ENCODE assay signal across 8 cellular contexts in the genomic region with DNA sequence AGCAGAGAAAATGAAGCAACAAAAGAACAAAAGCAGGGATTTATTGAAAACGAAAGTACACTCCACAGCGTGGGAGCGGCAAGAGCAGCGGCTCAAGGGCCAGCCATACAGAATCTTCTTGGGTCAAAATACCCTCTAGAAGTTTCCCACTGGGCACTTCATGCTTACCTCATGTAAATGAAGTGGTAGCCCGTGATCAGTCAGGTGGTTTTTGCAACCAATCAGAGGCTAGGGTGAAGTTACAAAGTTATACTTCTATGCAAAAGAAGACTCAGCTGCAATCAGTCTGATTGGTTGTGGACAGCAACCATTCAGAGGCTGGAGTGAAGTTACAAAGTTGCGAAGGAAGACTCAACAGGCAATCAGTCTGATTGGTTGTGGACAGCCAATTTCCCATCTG. TPM values are rescaled to one million over a fixed set of nuclear protein-coding genes. Genes with fewer than 3 reads are reported as not detected.
DNase-seq lines count a peak whose midpoint lies in the region; ATAC-seq, FAIRE-seq and TF ChIP-seq lines count a peak whose summit lies in the region.

No MANE protein-coding gene starts in this region.

- no peaks in the 10 kb centered on the region for H3K9me1 ChIP-seq in K562 (ENCODE audit: control insufficient read depth, insufficient read depth, low read length)

- POLR2A ChIA-PET in K562 (lab: Yijun Ruan, JAX), result no interaction called here

- no TSS peak for BruUV-seq in K562 (replicated peaks; lab: Mats Ljungman, UMichigan)

- H3K9ac ChIP-seq in K562 (ENCODE audit: insufficient read depth in 1 of 2, low read depth in 2 of 2, low read length in 2 of 2), result no peak overlapping the region

- H3K27me3 ChIP-seq in K562 (ENCODE audit: control insufficient read depth in 2 of 2, insufficient read depth in 2 of 2, low read length in 2 of 2), result peaks cover 0 to 5% of the 10 kb centered on the region in 2 experiments; a peak in 1 of 5 replicates

- no peak overlapping the region for H3K4me3 ChIP-seq in K562

- no peaks in the 10 kb centered on the region for H4K20me1 ChIP-seq in K562 (replicated peaks; ENCODE audit: control insufficient read depth, insufficient read depth, low read length)

- no peak for TF ChIP-seq CTCF in K562 (IDR thresholded peaks at IDR 0.05 in 2 of 3, conservative IDR thresholded peaks at IDR 0.05 in 1 of 3; ENCODE audit: insufficient read depth in 2 of 3, low read depth in 1 of 3, low read length in 3 of 3)

- peak overlapping the region; percentile 72 for H2AFZ ChIP-seq in K562 (ENCODE audit: low read depth, low read length)

- TF ChIP-seq EP300 in K562 (IDR thresholded peaks at IDR 0.05; ENCODE audit: low read length), result no peak

- WGBS in K562 (ENCODE audit: insufficient coverage, low coverage, missing lambda C conversion rate), result 8% methylated on average over 6 of the region's 6 CpGs

- no peak for TF ChIP-seq RAD21 in K562 (CRISPR knock-in tag; conservative IDR thresholded peaks at IDR 0.05 in 1 of 2, IDR thresholded peaks at IDR 0.05 in 1 of 2)

- H3K4me2 ChIP-seq in K562 (ENCODE audit: insufficient read depth, low read length), result peak overlapping the region; percentile 43

- intact Hi-C loops in K562 (cut with micrococcal nuclease), result loop anchor here (5.0 to 10.0 kb wide), 2 partner anchors 109 to 442 kb away; no protein-coding TSS in a partner anchor

- peak; percentile 5 for DNase-seq in activated CD4-positive, alpha-beta T cell treated with anti-CD3 and anti-CD28 coated beads for 48 hours
- no peak for DNase-seq in activated CD4-positive, alpha-beta T cell treated with anti-CD3 and anti-CD28 coated beads for 1 hour
- DNase-seq in NOMO-1 (lab: John Stamatoyannopoulos, UW; ENCODE audit: unreplicated experiment in 2 of 2) (peak; percentile 70 to 90), K562 (ENCODE audit: extremely low read depth in 1 of 4, low spot score in 3 of 4) (peak in 2 of 4 experiments; percentile 17 to 40), kidney glomerular epithelial cell (lab: John Stamatoyannopoulos, UW) (peak; percentile 47)
- no peak for DNase-seq in stimulated activated naive CD8-positive, alpha-beta T cell treated with anti-CD3 and anti-CD28 coated beads, Interleukin-15, Interleukin-2, amounts not matched to agents 100 U/mL and 50 U/mL, for 24 hours

- no peak for TF ChIP-seq POLR2A in K562 (conservative IDR thresholded peaks at IDR 0.05)

- no peaks in the 10 kb centered on the region for H3K9me3 ChIP-seq in K562 (replicated peaks; ENCODE audit: control insufficient read depth, insufficient read depth, low read depth, low read length)

- peak; percentile 81 for ATAC-seq in K562
- peak; percentile 20 for ATAC-seq in stimulated activated naive CD8-positive, alpha-beta T cell treated with anti-CD3 and anti-CD28 coated beads, Interleukin-15, Interleukin-2, amounts not matched to agents 100 U/mL and 50 U/mL, for 24 hours
- ATAC-seq in HG02571 (IDR thresholded peaks at IDR 0.05; ENCODE audit: unreplicated experiment), result no peak
- ATAC-seq in GM21786 (IDR thresholded peaks at IDR 0.05; ENCODE audit: unreplicated experiment), result no peak

- CTCF ChIA-PET in K562 (lab: Yijun Ruan, JAX; ENCODE audit: low intra/inter-chr PET ratio), result interaction anchor here (0.6 kb wide), 1 partner anchor 487 kb away, joined by 3 read pairs; no protein-coding TSS in a partner anchor

- H3K36me3 ChIP-seq in K562 (ENCODE audit: control insufficient read depth, insufficient read depth, low read length), result no peaks in the 10 kb centered on the region

- FAIRE-seq in K562 (lab: Jason Lieb, UNC), result no peak

- H3K79me2 ChIP-seq in K562 (ENCODE audit: control insufficient read depth, insufficient read depth, low read length), result no peaks in the 10 kb centered on the region

- peaks cover 0 to 5% of the 10 kb centered on the region in 2 experiments; a peak in 2 of 5 replicates for H3K4me1 ChIP-seq in K562 (replicated peaks in 1 of 2; ENCODE audit: control insufficient read depth in 2 of 2, insufficient read depth in 2 of 2, low read length in 2 of 2)

- in situ Hi-C loops in K562 (cut with MboI), result loop anchor here (10.0 kb wide), 2 partner anchors 102 to 442 kb away; no protein-coding TSS in a partner anchor

- H3K27ac ChIP-seq in K562 (ENCODE audit: extremely low read depth, low read depth, low read length), result no peak overlapping the region

TF ChIP-seq in K562, 482 proteins besides CTCF, POLR2A, EP300 and RAD21 (continues in another document):
- peak; percentile 55 for TF ChIP-seq NFYB (IDR thresholded peaks at IDR 0.05; ENCODE audit: extremely low read depth, insufficient read length)
- TF ChIP-seq SOX6 (IDR thresholded peaks at IDR 0.05), result no peak
- TF ChIP-seq ZSCAN32 (CRISPR knock-in tag; IDR thresholded peaks at IDR 0.05), result no peak
- TF ChIP-seq, protein P1, sequence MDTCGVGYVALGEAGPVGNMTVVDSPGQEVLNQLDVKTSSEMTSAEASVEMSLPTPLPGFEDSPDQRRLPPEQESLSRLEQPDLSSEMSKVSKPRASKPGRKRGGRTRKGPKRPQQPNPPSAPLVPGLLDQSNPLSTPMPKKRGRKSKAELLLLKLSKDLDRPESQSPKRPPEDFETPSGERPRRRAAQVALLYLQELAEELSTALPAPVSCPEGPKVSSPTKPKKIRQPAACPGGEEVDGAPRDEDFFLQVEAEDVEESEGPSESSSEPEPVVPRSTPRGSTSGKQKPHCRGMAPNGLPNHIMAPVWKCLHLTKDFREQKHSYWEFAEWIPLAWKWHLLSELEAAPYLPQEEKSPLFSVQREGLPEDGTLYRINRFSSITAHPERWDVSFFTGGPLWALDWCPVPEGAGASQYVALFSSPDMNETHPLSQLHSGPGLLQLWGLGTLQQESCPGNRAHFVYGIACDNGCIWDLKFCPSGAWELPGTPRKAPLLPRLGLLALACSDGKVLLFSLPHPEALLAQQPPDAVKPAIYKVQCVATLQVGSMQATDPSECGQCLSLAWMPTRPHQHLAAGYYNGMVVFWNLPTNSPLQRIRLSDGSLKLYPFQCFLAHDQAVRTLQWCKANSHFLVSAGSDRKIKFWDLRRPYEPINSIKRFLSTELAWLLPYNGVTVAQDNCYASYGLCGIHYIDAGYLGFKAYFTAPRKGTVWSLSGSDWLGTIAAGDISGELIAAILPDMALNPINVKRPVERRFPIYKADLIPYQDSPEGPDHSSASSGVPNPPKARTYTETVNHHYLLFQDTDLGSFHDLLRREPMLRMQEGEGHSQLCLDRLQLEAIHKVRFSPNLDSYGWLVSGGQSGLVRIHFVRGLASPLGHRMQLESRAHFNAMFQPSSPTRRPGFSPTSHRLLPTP (IDR thresholded peaks at IDR 0.05; ENCODE audit: borderline replicate concordance, extremely low read depth, insufficient read length), result no peak
- no peak for TF ChIP-seq PRMT5 (CRISPR knock-in tag; IDR thresholded peaks at IDR 0.05)

RNA-seq across cellular contexts. Expression of gene TRH, which starts 37.8 kb away (rescaled TPM):
- total RNA-seq in K562 (2011; cell fraction: chromatin; rRNA removed; ENCODE audit: low replicate concordance), result not detected in 2 replicates
- total RNA-seq in K562 (2011; cell fraction: nucleolus; rRNA removed), result not detected in 2 replicates
- total RNA-seq in K562 (2011; cell fraction: nucleoplasm; rRNA removed), result not detected in 2 replicates
- not detected in 2 replicates for total RNA-seq in K562 (2014; rRNA removed)
- total RNA-seq in K562 (2014; rRNA removed; fragmentation: Illumina TruSeq; extraction: Trizol), result not detected in 2 replicates
- not detected in 2 replicates for total RNA-seq in K562 (2015; rRNA removed; fragmentation: Illumina TruSeq; extraction: Trizol)
- total RNA-seq in K562 (2021), result not detected in 2 replicates
- polyA plus RNA-seq in K562 (2011; rRNA removed), result not detected in 2 replicates
- polyA plus RNA-seq in K562 (2011; cell fraction: cytosol; rRNA removed), result not detected in 2 replicates
- polyA plus RNA-seq in K562 (2011; cell fraction: nucleus; rRNA removed), result not detected in 2 replicates
- polyA plus RNA-seq in K562 (2012), result not detected in 2 replicates
- not detected in 2 replicates for polyA plus RNA-seq in K562 (2014; fragmentation: Illumina TruSeq; extraction: Trizol)
- not detected for polyA plus RNA-seq in K562 (2014; fragmentation: Nextera tagmentation; extraction: Ambion mirVana)
- polyA plus RNA-seq in K562 (2014; rRNA removed), result not detected in 2 replicates
- polyA minus RNA-seq in K562 (2011; rRNA and poly(A)+ RNA removed), result not detected in 2 replicates
- polyA minus RNA-seq in K562 (2011; cell fraction: cytosol; rRNA and poly(A)+ RNA removed), result not detected in 2 replicates
- not detected in 2 replicates for polyA minus RNA-seq in K562 (2011; cell fraction: nucleus; rRNA and poly(A)+ RNA removed)

RNA-seq across cellular contexts. Expression of gene TMCC1, which starts 43.2 kb away (rescaled TPM):
- 6.6 and 12.8 TPM in 2 replicates for total RNA-seq in K562 (2011; cell fraction: chromatin; rRNA removed; ENCODE audit: low replicate concordance)
- total RNA-seq in K562 (2011; cell fraction: nucleolus; rRNA removed), result 7.0 and 7.2 TPM in 2 replicates
- 9.0 and 12.2 TPM in 2 replicates for total RNA-seq in K562 (2011; cell fraction: nucleoplasm; rRNA removed)
- total RNA-seq in K562 (2014; rRNA removed), result 2.6 and 4.7 TPM in 2 replicates
- 5.1 and 5.6 TPM in 2 replicates for total RNA-seq in K562 (2014; rRNA removed; fragmentation: Illumina TruSeq; extraction: Trizol)
- 4.0 and 5.5 TPM in 2 replicates for total RNA-seq in K562 (2015; rRNA removed; fragmentation: Illumina TruSeq; extraction: Trizol)
- total RNA-seq in K562 (2021), result 7.7 and 8.5 TPM in 2 replicates
- polyA plus RNA-seq in K562 (2011; rRNA removed), result 5.6 and 8.7 TPM in 2 replicates
- polyA plus RNA-seq in K562 (2011; cell fraction: cytosol; rRNA removed), result 3.0 and 3.2 TPM in 2 replicates
- 3.3 and 8.4 TPM in 2 replicates for polyA plus RNA-seq in K562 (2011; cell fraction: nucleus; rRNA removed)
- polyA plus RNA-seq in K562 (2012), result 3.1 and 3.7 TPM in 2 replicates
- 4.8 TPM in 2 replicates for polyA plus RNA-seq in K562 (2014; fragmentation: Illumina TruSeq; extraction: Trizol)
- 1 to 10 TPM in 1 of 2 experiments, under 1 TPM in 1; 0.89 to 1.2 TPM for polyA plus RNA-seq in K562 (2014; fragmentation: Nextera tagmentation; extraction: Ambion mirVana)
- polyA plus RNA-seq in K562 (2014; rRNA removed), result 1.6 and 3.3 TPM in 2 replicates
- polyA minus RNA-seq in K562 (2011; rRNA and poly(A)+ RNA removed), result 10.0 and 10.9 TPM in 2 replicates
- polyA minus RNA-seq in K562 (2011; cell fraction: cytosol; rRNA and poly(A)+ RNA removed), result 2.5 and 5.7 TPM in 2 replicates
- 7.8 and 9.6 TPM in 2 replicates for polyA minus RNA-seq in K562 (2011; cell fraction: nucleus; rRNA and poly(A)+ RNA removed)

Comparison
In these comparisons a context has a peak if more than half of its experiments do, and no peak if none do; other contexts are left out.
1. DNase-seq: peak in activated CD4-positive, alpha-beta T cell treated with anti-CD3 and anti-CD28 coated beads for 48 hours (single experiment), NOMO-1 (2 of 2) and kidney glomerular epithelial cell (single experiment); none in activated CD4-positive, alpha-beta T cell treated with anti-CD3 and anti-CD28 coated beads for 1 hour (single experiment) and stimulated activated naive CD8-positive, alpha-beta T cell treated with anti-CD3 and anti-CD28 coated beads, Interleukin-15, Interleukin-2, amounts not matched to agents 100 U/mL and 50 U/mL, for 24 hours (single experiment).
2. ATAC-seq: peak in K562 (single experiment) and stimulated activated naive CD8-positive, alpha-beta T cell treated with anti-CD3 and anti-CD28 coated beads, Interleukin-15, Interleukin-2, amounts not matched to agents 100 U/mL and 50 U/mL, for 24 hours (single experiment); none in HG02571 (single experiment) and GM21786 (single experiment).